Comparison of ENCODE assay signal across 15 cellular contexts in genomic region chr15:93289951-93290350, GRCh38.
"Had no signal": no experiment of that assay in that cellular context is flagged by ENCODE, and none has a peak within 500 bp of the region (broad histone marks: within the 10 kb centered on the region; RNA-seq: fewer than 3 reads in every experiment).

No MANE protein-coding gene starts in this region.

- H3K4me1 ChIP-seq: foreskin keratinocyte had no signal

- DNase-seq: activated CD4-positive, alpha-beta T cell treated with anti-CD3 and anti-CD28 coated beads, Interleukin-2, amount 50 U/mL, for 4 hours; activated naive CD4-positive, alpha-beta T cell treated with anti-CD3 and anti-CD28 coated beads for 36 hours; activated T-cell treated with anti-CD3 and anti-CD28 coated beads, Interleukin-2, amount 50 U/mL, for 1 hour; body of pancreas; caudate nucleus; foreskin keratinocyte; glutamatergic neuron; stimulated activated CD4-positive, alpha-beta T cell treated with anti-CD3 and anti-CD28 coated beads, Interleukin-12 subunit alpha, Interleukin-12 subunit beta, amount 100 ng/mL, for 4 hours; stimulated activated CD4-positive, alpha-beta T cell treated with anti-CD3 and anti-CD28 coated beads, Interleukin-1b, Interleukin-23, amount 100 ng/mL, for 48 hours; stimulated activated CD8-positive, alpha-beta memory T cell treated with anti-CD3 and anti-CD28 coated beads, Interleukin-4, amount 100 ng/mL, for 48 hours; stimulated activated naive CD4-positive, alpha-beta T cell had no signal

- H3K27me3 ChIP-seq: body of pancreas, foreskin keratinocyte had no signal

- H3K27ac ChIP-seq: foreskin keratinocyte had no signal

- H3K27ac Mint-ChIP-seq: activated naive CD4-positive, alpha-beta T cell treated with anti-CD3 and anti-CD28 coated beads for 36 hours; natural killer cell treated with Interleukin-12 subunit alpha and Interleukin-12 subunit beta and Interleukin-15 and Interleukin-18, amount 100 ng/mL, for 72 hours; progenitor cell of endocrine pancreas; T-helper 1 cell treated with Interleukin-12 subunit alpha and Interleukin-12 subunit beta and Interleukin-4 antibody, amounts not matched to agents 30 μg/mL and 1 μg/mL, for 36 hours had no signal

- H3K9me3 Mint-ChIP-seq: activated naive CD4-positive, alpha-beta T cell treated with anti-CD3 and anti-CD28 coated beads for 36 hours; natural killer cell treated with Interleukin-12 subunit alpha and Interleukin-12 subunit beta and Interleukin-15 and Interleukin-18, amount 100 ng/mL, for 72 hours; T-helper 1 cell treated with Interleukin-12 subunit alpha and Interleukin-12 subunit beta and Interleukin-4 antibody, amounts not matched to agents 30 μg/mL and 1 μg/mL, for 36 hours had no signal

- H3K4me3 ChIP-seq: body of pancreas, lung had no signal

- H3K9me3 ChIP-seq: body of pancreas had no signal

- H3K36me3 Mint-ChIP-seq: natural killer cell treated with Interleukin-12 subunit alpha and Interleukin-12 subunit beta and Interleukin-15 and Interleukin-18, amount 100 ng/mL, for 72 hours had no signal

- H3K4me3 Mint-ChIP-seq: activated naive CD4-positive, alpha-beta T cell treated with anti-CD3 and anti-CD28 coated beads for 36 hours; natural killer cell treated with Interleukin-12 subunit alpha and Interleukin-12 subunit beta and Interleukin-15 and Interleukin-18, amount 100 ng/mL, for 72 hours; T-helper 1 cell treated with Interleukin-12 subunit alpha and Interleukin-12 subunit beta and Interleukin-4 antibody, amounts not matched to agents 30 μg/mL and 1 μg/mL, for 36 hours had no signal
